Comparison of ENCODE assay signal across 8 cellular contexts in genomic region chr17:56593741-56594527, GRCh38. TPM values are rescaled to one million over a fixed set of nuclear protein-coding genes. Genes with fewer than 3 reads are reported as not detected.
DNase-seq lines count a peak whose midpoint lies in the region; ATAC-seq and TF ChIP-seq lines count a peak whose summit lies in the region.

No MANE protein-coding gene starts in this region.

- H3K4me1 ChIP-seq in Peyer's patch (peaks cover 0 to 51% (median 28%) of the 10 kb centered on the region in 4 donors), osteoblast (ENCODE audit: insufficient read depth, low read length) (peaks cover 16% of the 10 kb centered on the region)

- H3K36me3 ChIP-seq in Peyer's patch (no peaks in the 10 kb centered on the region), osteoblast (ENCODE audit: insufficient read depth, low read length) (no peaks in the 10 kb centered on the region)

- no peaks in the 10 kb centered on the region for H3K9me3 ChIP-seq in Peyer's patch
- no peaks in the 10 kb centered on the region for H3K9me3 ChIP-seq in osteoblast (ENCODE audit: low read depth, low read length)

- H2AFZ ChIP-seq in osteoblast (ENCODE audit: low read length): peak overlapping the region; percentile 10

- TF ChIP-seq CTCF in Peyer's patch (IDR thresholded peaks at IDR 0.05) (no peak), osteoblast (IDR thresholded peaks at IDR 0.05; ENCODE audit: extremely low read depth, low read depth, low read length) (no peak)

- H3K4me2 ChIP-seq in osteoblast (ENCODE audit: insufficient read depth, low read length): peak overlapping the region; percentile 76

- intact Hi-C loops in Right ventricle myocardium superior (cut with DNase I): loop anchor here (5.0 kb wide), 1 partner anchor 123 kb away; no protein-coding TSS in a partner anchor

- ATAC-seq in HG02885 (IDR thresholded peaks at IDR 0.05; ENCODE audit: poor library complexity, unreplicated experiment) (peak; percentile 50), Right ventricle myocardium superior (ENCODE audit: poor library complexity) (peak; percentile 88), HG03565 (IDR thresholded peaks at IDR 0.05; ENCODE audit: unreplicated experiment) (no peak)

- DNase-seq in COR-L47 (lab: John Stamatoyannopoulos, UW) (peak; percentile 30), Peyer's patch (peak in 2 of 3 donors; percentile 51 to 66), Right ventricle myocardium superior (peak; percentile 71), osteoblast (ENCODE audit: insufficient read length, low spot score, missing footprints) (peak; percentile 97), DMS79 treated with DMSO at 0.1 percent for 48 hours (lab: John Stamatoyannopoulos, UW) (no peak)
- DNase-seq in activated naive CD4-positive, alpha-beta T cell treated with anti-CD3 and anti-CD28 coated beads, Interleukin-2, amount 50 U/mL, for 16 hours: peak; percentile 65

- H3K27me3 ChIP-seq in Peyer's patch (peaks cover 0 to 24% of the 10 kb centered on the region in 2 donors), osteoblast (ENCODE audit: insufficient read depth, low read length) (peaks cover 40% of the 10 kb centered on the region)

- peak overlapping the region; percentile 29 to 59 (median 50) for H3K4me3 ChIP-seq in Peyer's patch
- H3K4me3 ChIP-seq in osteoblast (ENCODE audit: insufficient read depth, low read length): peak overlapping the region; percentile 73

- H3K27ac ChIP-seq in Peyer's patch (peak overlapping the region in 2 of 4 donors; percentile 33 to 61), osteoblast (ENCODE audit: low read depth, low read length) (no peak overlapping the region)

- H3K79me2 ChIP-seq in osteoblast (ENCODE audit: insufficient read depth, low read length): no peaks in the 10 kb centered on the region

- no peak for TF ChIP-seq POLR2A in Peyer's patch (IDR thresholded peaks at IDR 0.05)

- H4K20me1 ChIP-seq in osteoblast (ENCODE audit: insufficient read depth, low read length): no peaks in the 10 kb centered on the region

RNA-seq across cellular contexts. Expression of gene NOG, which starts 0.4 kb away (rescaled TPM):
- total RNA-seq in Peyer's patch (under 1 TPM in 1 of 4 donors, not detected in 3; 0.40 TPM), Right ventricle myocardium superior (0.65 TPM), osteoblast (0.72 and 1.2 TPM in 2 replicates)
